ENCODE assay signal across 8 cellular contexts in the genomic region with DNA sequence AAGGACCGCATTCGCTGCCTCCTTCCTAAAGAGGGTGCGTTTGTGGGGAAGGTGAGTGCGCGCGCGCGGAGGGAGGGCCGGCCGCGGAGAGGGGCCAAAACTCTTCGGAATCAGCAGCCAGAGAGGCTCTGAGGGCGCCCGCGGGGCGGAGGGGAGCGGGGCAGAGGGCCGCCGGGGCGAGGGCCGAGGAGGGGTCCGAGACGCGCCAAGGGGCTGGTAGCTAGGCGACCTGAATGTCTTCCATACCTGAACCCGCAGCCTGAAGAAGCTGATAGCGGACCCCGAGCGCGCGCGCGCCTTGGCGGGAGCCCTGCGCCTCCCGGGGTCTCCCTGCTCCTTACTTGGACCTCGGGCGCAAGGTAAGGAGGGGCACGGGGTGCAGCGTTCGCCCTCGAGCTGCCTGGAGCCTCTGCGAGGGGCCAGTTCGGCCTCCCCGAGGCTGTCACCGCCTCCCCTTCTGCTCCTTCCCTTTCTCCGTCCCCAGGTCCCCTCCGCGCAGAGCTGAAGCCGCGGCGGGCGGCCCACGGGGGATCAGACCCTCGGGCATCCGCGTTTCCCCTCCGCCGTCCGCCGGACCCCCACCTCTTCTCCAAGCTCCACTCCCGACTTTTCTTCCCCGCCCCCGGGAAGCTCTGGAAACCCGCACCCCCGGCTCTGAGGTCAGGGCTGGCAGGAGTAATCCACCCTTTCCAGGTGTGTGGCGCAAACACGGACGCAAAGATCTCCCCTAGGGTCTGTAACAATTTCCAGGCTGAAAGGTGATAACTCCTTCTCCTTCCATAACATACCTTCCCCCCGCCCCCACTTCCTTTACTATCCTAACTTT. TPM values are rescaled to one million over a fixed set of nuclear protein-coding genes. Genes with fewer than 3 reads are reported as not detected.
DNase-seq lines count a peak whose midpoint lies in the region; ATAC-seq, FAIRE-seq and TF ChIP-seq lines count a peak whose summit lies in the region.

No MANE protein-coding gene starts in this region.

- no peak for DNase-seq in activated CD4-positive, alpha-beta T cell treated with anti-CD3 and anti-CD28 coated beads, Interleukin-2, amount 10 ng/mL, durations not matched to agents 7 days and 5 days
- DNase-seq in activated CD4-positive, alpha-beta T cell treated with anti-CD3 and anti-CD28 coated beads, Interleukin-2, amount 50 U/mL, for 1 hour = no peak
- DNase-seq in astrocyte (ENCODE audit: low read depth) (no peak), iPS-NIHi11 (ENCODE audit: low spot score) (peak; percentile 58), NOMO-1 treated with dmso at 0.1 percent for 144 hours (lab: John Stamatoyannopoulos, UW; ENCODE audit: unreplicated experiment) (no peak), posterior cingulate gyrus (no peak)

- H3K4me1 ChIP-seq in astrocyte (ENCODE audit: insufficient read depth, low read length) (peaks cover 3% of the 10 kb centered on the region), subcutaneous abdominal adipose tissue (ENCODE audit: control insufficient read depth in 5 of 5, insufficient read depth in 5 of 5, low read length in 5 of 5) (peaks cover 0 to 13% (median 9%) of the 10 kb centered on the region in 5 donors)

- H3K4me3 Mint-ChIP-seq in activated CD4-positive, alpha-beta T cell treated with anti-CD3 and anti-CD28 coated beads, Interleukin-2, amount 10 ng/mL, durations not matched to agents 7 days and 5 days = peak overlapping the region; percentile 43
- peak overlapping the region; percentile 83 for H3K4me3 Mint-ChIP-seq in astrocyte (ENCODE audit: unreplicated experiment)

- no peak overlapping the region for H3K27ac ChIP-seq in astrocyte (ENCODE audit: low read depth, low read length)
- H3K27ac ChIP-seq in subcutaneous abdominal adipose tissue (ENCODE audit: low read depth, low read length) = no peak overlapping the region

- peaks cover 62% of the 10 kb centered on the region for H3K27me3 Mint-ChIP-seq in activated CD4-positive, alpha-beta T cell treated with anti-CD3 and anti-CD28 coated beads, Interleukin-2, amount 10 ng/mL, durations not matched to agents 7 days and 5 days
- peaks cover 28% of the 10 kb centered on the region for H3K27me3 Mint-ChIP-seq in astrocyte (ENCODE audit: low read depth, unreplicated experiment)

- peaks cover 8% of the 10 kb centered on the region for H3K4me1 Mint-ChIP-seq in activated CD4-positive, alpha-beta T cell treated with anti-CD3 and anti-CD28 coated beads, Interleukin-2, amount 10 ng/mL, durations not matched to agents 7 days and 5 days
- H3K4me1 Mint-ChIP-seq in astrocyte (ENCODE audit: low read depth, unreplicated experiment) = no peaks in the 10 kb centered on the region

- no peaks in the 10 kb centered on the region for H3K79me2 ChIP-seq in astrocyte (ENCODE audit: insufficient read depth, low read length)

- no peaks in the 10 kb centered on the region for H4K20me1 ChIP-seq in astrocyte (ENCODE audit: insufficient read depth, low read length)

- no peaks in the 10 kb centered on the region for H3K9me3 Mint-ChIP-seq in activated CD4-positive, alpha-beta T cell treated with anti-CD3 and anti-CD28 coated beads, Interleukin-2, amount 10 ng/mL, durations not matched to agents 7 days and 5 days
- no peaks in the 10 kb centered on the region for H3K9me3 Mint-ChIP-seq in astrocyte (ENCODE audit: unreplicated experiment)

- intact Hi-C loops in posterior cingulate gyrus (cut with DNase I) = no loop called here

- no peak for ATAC-seq in HG02938 (IDR thresholded peaks at IDR 0.05; ENCODE audit: unreplicated experiment)

- H3K36me3 ChIP-seq in astrocyte (ENCODE audit: insufficient read depth, low read length) (no peaks in the 10 kb centered on the region), subcutaneous abdominal adipose tissue (ENCODE audit: control insufficient read depth in 5 of 5, insufficient read depth in 5 of 5, low read length in 5 of 5) (no peaks in the 10 kb centered on the region)

- peak overlapping the region; percentile 57 for H3K4me3 ChIP-seq in astrocyte (ENCODE audit: insufficient read depth, low read depth, low read length)
- H3K4me3 ChIP-seq in subcutaneous abdominal adipose tissue (ENCODE audit: low read depth in 1 of 5, low read length in 5 of 5) = peak overlapping the region in 3 of 5 donors; percentile 11 to 47 (median 28)

- H3K27ac Mint-ChIP-seq in activated CD4-positive, alpha-beta T cell treated with anti-CD3 and anti-CD28 coated beads, Interleukin-2, amount 10 ng/mL, durations not matched to agents 7 days and 5 days = no peak overlapping the region
- H3K27ac Mint-ChIP-seq in astrocyte (ENCODE audit: unreplicated experiment) = no peak overlapping the region

- H3K9me3 ChIP-seq in astrocyte (ENCODE audit: insufficient read depth, low read depth, low read length) (no peaks in the 10 kb centered on the region), subcutaneous abdominal adipose tissue (ENCODE audit: control insufficient read depth in 5 of 5, low read length in 5 of 5) (no peaks in the 10 kb centered on the region)

- peak overlapping the region; percentile 48 for H3K9ac ChIP-seq in astrocyte (ENCODE audit: low read length)
- no peak overlapping the region for H3K9ac ChIP-seq in subcutaneous abdominal adipose tissue (ENCODE audit: low read length in 5 of 5)

- POLR2A ChIA-PET in activated CD4-positive, alpha-beta T cell treated with anti-CD3 and anti-CD28 coated beads, Interleukin-2, amount 10 ng/mL, durations not matched to agents 7 days and 5 days (lab: Charles Lee) = no interaction called here

- no peak for FAIRE-seq in astrocyte (lab: Jason Lieb, UNC)

- no peak for TF ChIP-seq CTCF in astrocyte (IDR thresholded peaks at IDR 0.05; ENCODE audit: insufficient read depth, low read depth, low read length)

- no peaks in the 10 kb centered on the region for H3K36me3 Mint-ChIP-seq in activated CD4-positive, alpha-beta T cell treated with anti-CD3 and anti-CD28 coated beads, Interleukin-2, amount 10 ng/mL, durations not matched to agents 7 days and 5 days (ENCODE audit: low read depth)
- no peaks in the 10 kb centered on the region for H3K36me3 Mint-ChIP-seq in astrocyte (ENCODE audit: low read depth, unreplicated experiment)

- CTCF ChIA-PET in activated CD4-positive, alpha-beta T cell treated with anti-CD3 and anti-CD28 coated beads, Interleukin-2, amount 10 ng/mL, durations not matched to agents 7 days and 5 days (lab: Charles Lee) = interaction anchor here (0.6 kb wide), 1 partner anchor 42 kb away, joined by 3 read pairs; no protein-coding TSS in a partner anchor

- H3K4me2 ChIP-seq in astrocyte (ENCODE audit: low read length) = peak overlapping the region; percentile 88

- H2AFZ ChIP-seq in astrocyte (ENCODE audit: low read depth, low read length) = peak overlapping the region; percentile 85

- peaks cover 34% of the 10 kb centered on the region for H3K27me3 ChIP-seq in astrocyte (ENCODE audit: insufficient read depth, low read length)
- peaks cover 11 to 31% (median 20%) of the 10 kb centered on the region in 5 donors for H3K27me3 ChIP-seq in subcutaneous abdominal adipose tissue (ENCODE audit: control insufficient read depth in 5 of 5, insufficient read depth in 4 of 5, low read length in 5 of 5)

RNA-seq across cellular contexts. Expression of gene DEK, which starts 13.1 kb away (rescaled TPM):
- 100 to 1,000 TPM; 246 to 282 TPM for total RNA-seq in activated CD4-positive, alpha-beta T cell treated with anti-CD3 and anti-CD28 coated beads, Interleukin-2, amount 10 ng/mL, durations not matched to agents 7 days and 5 days
- total RNA-seq in astrocyte = 35.2 and 39.9 TPM in 2 replicates
